22 cellular contexts compared by ENCODE assay signal in the genomic region with DNA sequence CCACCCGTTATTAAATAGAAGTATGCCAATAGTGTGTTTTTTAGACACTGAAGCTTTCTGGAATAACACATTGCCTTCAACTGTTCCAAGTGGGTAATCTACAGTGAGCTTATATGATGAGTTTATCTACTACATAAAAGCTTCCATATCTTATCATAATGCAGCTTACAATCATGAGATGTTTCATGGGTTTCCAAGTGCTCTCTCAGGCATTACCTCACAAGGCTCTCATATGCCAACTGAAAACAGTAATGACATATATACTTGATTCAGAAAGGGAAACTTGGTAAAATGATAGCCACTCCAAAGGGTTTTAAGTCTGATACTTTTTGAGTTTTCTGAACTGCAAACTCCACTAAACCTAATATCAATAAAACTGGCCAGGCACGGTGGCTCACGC. TPM values are rescaled to one million over a fixed set of nuclear protein-coding genes. Genes with fewer than 3 reads are reported as not detected.
DNase-seq lines count a peak whose midpoint lies in the region; ATAC-seq, FAIRE-seq and TF ChIP-seq lines count a peak whose summit lies in the region.
"Had no signal": no experiment of that assay in that cellular context is flagged by ENCODE, and none has a peak within 500 bp of the region (broad histone marks: within the 10 kb centered on the region; RNA-seq: fewer than 3 reads in every experiment).

No MANE protein-coding gene starts in this region.

- H3K79me2 ChIP-seq in astrocyte (ENCODE audit: insufficient read depth, low read length), result peaks cover 15% of the 10 kb centered on the region

- CTCF ChIA-PET in HEK293 (lab: Yijun Ruan, JAX), result interaction anchor here (0.6 to 1.4 kb wide), 3 partner anchors 21 to 121 kb away, joined by 4 to 5 read pairs (median 5); no protein-coding TSS in a partner anchor

- POLR2A ChIA-PET in HEK293 (lab: Yijun Ruan, JAX), result no interaction called here

- H3K27me3 Mint-ChIP-seq in CD4-positive, CD25-positive, alpha-beta regulatory T cell, result no peaks in the 10 kb centered on the region
- H3K27me3 Mint-ChIP-seq in astrocyte (ENCODE audit: low read depth, unreplicated experiment) (no peaks in the 10 kb centered on the region), endodermal cell (ENCODE audit: insufficient read depth) (no peaks in the 10 kb centered on the region)

- peaks cover 19 to 35% (median 29%) of the 10 kb centered on the region in 4 donors for H3K4me1 Mint-ChIP-seq in CD4-positive, CD25-positive, alpha-beta regulatory T cell
- H3K4me1 Mint-ChIP-seq in astrocyte (ENCODE audit: low read depth, unreplicated experiment), result no peaks in the 10 kb centered on the region
- peaks cover 3% of the 10 kb centered on the region for H3K4me1 Mint-ChIP-seq in endodermal cell

- no peak overlapping the region for H3K9ac ChIP-seq in astrocyte (ENCODE audit: low read length)
- H3K9ac ChIP-seq in endodermal cell (ENCODE audit: extremely low read depth, low read length, poor library complexity, severe bottlenecking), result no peak overlapping the region

- H3K9me3 Mint-ChIP-seq in CD4-positive, CD25-positive, alpha-beta regulatory T cell, result no peaks in the 10 kb centered on the region
- H3K9me3 Mint-ChIP-seq in astrocyte (ENCODE audit: unreplicated experiment) (no peaks in the 10 kb centered on the region), endodermal cell (no peaks in the 10 kb centered on the region)

- intact Hi-C loops in head of caudate nucleus (cut with DNase I) (no loop called here), aorta (cut with DNase I) (no loop called here)

- H3K4me2 ChIP-seq in astrocyte (ENCODE audit: low read length), result no peak overlapping the region

- peak overlapping the region in 2 of 3 donors; percentile 46 to 53 for H3K27ac Mint-ChIP-seq in CD4-positive, CD25-positive, alpha-beta regulatory T cell
- H3K27ac Mint-ChIP-seq in astrocyte (ENCODE audit: unreplicated experiment) (no peak overlapping the region), endodermal cell (no peak overlapping the region)

- DNase-seq in CD4-positive, CD25-positive, alpha-beta regulatory T cell, result no peak
- DNase-seq in astrocyte (ENCODE audit: low read depth) (no peak), head of caudate nucleus (no peak), endodermal cell (no peak), aorta (no peak)
- DNase-seq: DMS153, DND-41, MV-4-11, NCI-H1105, NCI-H1436 treated with DMSO at 0.1 percent for 48 hours, NCI-H187 treated with DMSO at 0.1 percent for 48 hours, NCI-H2227 treated with DMSO at 0.1 percent for 48 hours, NCI-H526 treated with DMSO at 0.1 percent for 48 hours, SHP77 treated with DMSO at 0.1 percent for 48 hours had no signal

- H2AFZ ChIP-seq in astrocyte (ENCODE audit: low read depth, low read length), result no peak overlapping the region

- H3K27ac ChIP-seq in CD4-positive, CD25-positive, alpha-beta regulatory T cell (ENCODE audit: insufficient read depth, low read length, poor library complexity, severe bottlenecking), result peak overlapping the region; percentile 14
- H3K27ac ChIP-seq in HEK293 (ENCODE audit: extremely low read depth, low read depth, low read length) (no peak overlapping the region), astrocyte (ENCODE audit: low read depth, low read length) (no peak overlapping the region), neutrophil (peak overlapping the region; percentile 29), endodermal cell (ENCODE audit: low read depth, low read length) (no peak overlapping the region), aorta (ENCODE audit: low read depth in 1 of 2, low read length in 2 of 2) (no peak overlapping the region)
- H3K27ac ChIP-seq: C4-2B had no signal

- peak; percentile 5 for FAIRE-seq in astrocyte (lab: Jason Lieb, UNC)
- FAIRE-seq: GM18507, H54, HepG2, K562 had no signal

- no peak for TF ChIP-seq CTCF in HEK293 (tag by site-specific recombination; IDR thresholded peaks at IDR 0.05)
- TF ChIP-seq CTCF in astrocyte (IDR thresholded peaks at IDR 0.05; ENCODE audit: insufficient read depth, low read depth, low read length), result no peak
- TF ChIP-seq CTCF in neutrophil (IDR thresholded peaks at IDR 0.05), result no peak
- TF ChIP-seq CTCF in endodermal cell (conservative IDR thresholded peaks at IDR 0.05), result no peak

- peaks cover 63% of the 10 kb centered on the region for H3K36me3 ChIP-seq in CD4-positive, CD25-positive, alpha-beta regulatory T cell (ENCODE audit: control insufficient read depth, insufficient read depth, low read length)
- H3K36me3 ChIP-seq in HEK293 (ENCODE audit: control insufficient read depth in 2 of 2, insufficient read depth in 1 of 2, low read length in 2 of 2) (peaks cover 0 to 29% of the 10 kb centered on the region in 2 experiments; a peak in 1 of 3 replicates), astrocyte (ENCODE audit: insufficient read depth, low read length) (peaks cover 6% of the 10 kb centered on the region), neutrophil (peaks cover 66% of the 10 kb centered on the region), endodermal cell (ENCODE audit: control insufficient read depth, insufficient read depth, low read length) (peaks cover 23% of the 10 kb centered on the region), aorta (ENCODE audit: control insufficient read depth in 1 of 2, insufficient read depth in 2 of 2, low read length in 1 of 2) (no peaks in the 10 kb centered on the region)

- peaks cover 10% of the 10 kb centered on the region for H3K4me1 ChIP-seq in CD4-positive, CD25-positive, alpha-beta regulatory T cell (ENCODE audit: control insufficient read depth, insufficient read depth, low read length, poor library complexity, severe bottlenecking)
- no peaks in the 10 kb centered on the region for H3K4me1 ChIP-seq in HEK293 (ENCODE audit: control insufficient read depth, insufficient read depth, low read length)
- peaks cover 15% of the 10 kb centered on the region for H3K4me1 ChIP-seq in astrocyte (ENCODE audit: insufficient read depth, low read length)
- H3K4me1 ChIP-seq in neutrophil (ENCODE audit: control insufficient read depth in 1 of 2, insufficient read depth in 1 of 2, low read depth in 1 of 2, low read length in 1 of 2), result peaks cover 32 to 37% of the 10 kb centered on the region in 2 experiments
- peaks cover 3% of the 10 kb centered on the region for H3K4me1 ChIP-seq in endodermal cell (ENCODE audit: control insufficient read depth, insufficient read depth, low read length)
- peaks cover 0 to 4% of the 10 kb centered on the region in 2 donors for H3K4me1 ChIP-seq in aorta (ENCODE audit: control insufficient read depth in 1 of 2, insufficient read depth in 2 of 2, low read length in 2 of 2)

- H3K9me3 ChIP-seq in CD4-positive, CD25-positive, alpha-beta regulatory T cell (ENCODE audit: control insufficient read depth in 2 of 2, low read length in 2 of 2), result no peaks in the 10 kb centered on the region
- no peaks in the 10 kb centered on the region for H3K9me3 ChIP-seq in HEK293 (ENCODE audit: control insufficient read depth, insufficient read depth, low read depth, low read length)
- H3K9me3 ChIP-seq in astrocyte (ENCODE audit: insufficient read depth, low read depth, low read length), result no peaks in the 10 kb centered on the region
- no peaks in the 10 kb centered on the region for H3K9me3 ChIP-seq in neutrophil
- H3K9me3 ChIP-seq in endodermal cell (ENCODE audit: control insufficient read depth, low read length), result no peaks in the 10 kb centered on the region
- H3K9me3 ChIP-seq in aorta (ENCODE audit: control insufficient read depth, low read length), result no peaks in the 10 kb centered on the region

- no peaks in the 10 kb centered on the region for H3K27me3 ChIP-seq in CD4-positive, CD25-positive, alpha-beta regulatory T cell (ENCODE audit: control insufficient read depth, insufficient read depth, low read length)
- H3K27me3 ChIP-seq in astrocyte (ENCODE audit: insufficient read depth, low read length) (no peaks in the 10 kb centered on the region), neutrophil (no peaks in the 10 kb centered on the region), endodermal cell (ENCODE audit: control insufficient read depth, insufficient read depth, low read length, poor library complexity, severe bottlenecking) (no peaks in the 10 kb centered on the region), aorta (ENCODE audit: control insufficient read depth in 1 of 2, insufficient read depth in 2 of 2, low read length in 1 of 2) (no peaks in the 10 kb centered on the region)

- WGBS in endodermal cell (ENCODE audit: insufficient coverage in 1 of 2, insufficient read length in 1 of 2), 2 experiments, result 82 to 100% methylated on average over 2 to 3 of the region's 3 CpGs
- WGBS in aorta, 2 donors, result 51 to 57% methylated on average over 3 of the region's 3 CpGs

- H4K20me1 ChIP-seq in astrocyte (ENCODE audit: insufficient read depth, low read length), result peaks cover 26% of the 10 kb centered on the region

- ATAC-seq in CD4-positive, CD25-positive, alpha-beta regulatory T cell (ENCODE audit: low read depth in 2 of 2), result no peak
- ATAC-seq in GM18909 (IDR thresholded peaks at IDR 0.05; ENCODE audit: poor library complexity, unreplicated experiment) (no peak), aorta (ENCODE audit: low FRiP score) (no peak)
- ATAC-seq: HepG2, K562 had no signal

- no peak overlapping the region for H3K4me3 ChIP-seq in CD4-positive, CD25-positive, alpha-beta regulatory T cell (ENCODE audit: low read depth, low read length)
- H3K4me3 ChIP-seq in HEK293 (ENCODE audit: low read depth, low read length) (no peak overlapping the region), astrocyte (ENCODE audit: insufficient read depth, low read depth, low read length) (no peak overlapping the region), neutrophil (ENCODE audit: low read depth in 1 of 2, low read length in 1 of 2) (no peak overlapping the region), endodermal cell (ENCODE audit: low read length) (no peak overlapping the region), aorta (ENCODE audit: low read length in 2 of 2) (no peak overlapping the region)
- H3K4me3 ChIP-seq: K562 had no signal

- H3K4me3 Mint-ChIP-seq in CD4-positive, CD25-positive, alpha-beta regulatory T cell, result no peak overlapping the region
- H3K4me3 Mint-ChIP-seq in astrocyte (ENCODE audit: unreplicated experiment), result no peak overlapping the region
- no peak overlapping the region for H3K4me3 Mint-ChIP-seq in endodermal cell

- peaks cover 31% of the 10 kb centered on the region for H3K36me3 Mint-ChIP-seq in CD4-positive, CD25-positive, alpha-beta regulatory T cell
- no peaks in the 10 kb centered on the region for H3K36me3 Mint-ChIP-seq in astrocyte (ENCODE audit: low read depth, unreplicated experiment)
- H3K36me3 Mint-ChIP-seq in endodermal cell (ENCODE audit: low read depth), result peaks cover 26% of the 10 kb centered on the region

RNA-seq across cellular contexts. Expression of gene CMTM6, which starts 14.0 kb away (rescaled TPM):
- total RNA-seq in CD4-positive, CD25-positive, alpha-beta regulatory T cell, result 46.1 TPM
- polyA plus RNA-seq in CD4-positive, CD25-positive, alpha-beta regulatory T cell, result 100 to 1,000 TPM in 1 of 4 donors, 10 to 100 TPM in 3; 65.5 to 102 (median 80.3) TPM
- total RNA-seq in astrocyte (52.2 and 53.6 TPM in 2 replicates), endodermal cell (10 to 100 TPM; 58.3 to 62.4 TPM), aorta (10 to 100 TPM; 31.8 to 32.1 TPM)
- polyA plus RNA-seq in endodermal cell (2013, experiment 1 of 2), result 40.1 TPM
- polyA plus RNA-seq in endodermal cell (2013, experiment 2 of 2), result 40.0 TPM
- polyA plus RNA-seq in aorta, result 10 to 100 TPM; 19.0 to 19.9 TPM

Comparison
In these comparisons a context has a peak if more than half of its experiments do, and no peak if none do; other contexts are left out.
1. H3K27ac ChIP-seq: peak in CD4-positive, CD25-positive, alpha-beta regulatory T cell (single experiment) and neutrophil (single experiment); none in HEK293 (single experiment), astrocyte (single experiment), endodermal cell (single experiment) and aorta (0 of 2).
2. H3K27ac Mint-ChIP-seq: peak in CD4-positive, CD25-positive, alpha-beta regulatory T cell (2 of 3); none in astrocyte (single experiment) and endodermal cell (single experiment).